Comparison of ENCODE assay signal across 16 cellular contexts in genomic region chr11:69403556-69404215, GRCh38.
DNase-seq lines count a peak whose midpoint lies in the region; ATAC-seq and TF ChIP-seq lines count a peak whose summit lies in the region.
"Had no signal": no experiment of that assay in that cellular context is flagged by ENCODE, and none has a peak within 500 bp of the region (broad histone marks: within the 10 kb centered on the region; RNA-seq: fewer than 3 reads in every experiment).

No MANE protein-coding gene starts in this region.

- H3K4me3 ChIP-seq in AG04450 (ENCODE audit: low read depth, low read length) (no peak overlapping the region), adipocyte (ENCODE audit: low read length) (no peak overlapping the region)
- H3K4me3 ChIP-seq in effector memory CD4-positive, alpha-beta T cell (ENCODE audit: insufficient read depth, low read depth, low read length, poor library complexity, severe bottlenecking), result no peak overlapping the region
- H3K4me3 ChIP-seq: heart right ventricle, suprapubic skin had no signal

- TF ChIP-seq CTCF in AG04450 (IDR thresholded peaks at IDR 0.05; ENCODE audit: low read depth, low read length) (no peak), GM10266 (IDR thresholded peaks at IDR 0.05; ENCODE audit: control insufficient read depth, insufficient read depth, low read depth, missing control alignments) (no peak)

- DNase-seq in AG04450 (ENCODE audit: low read depth, low spot score), result peak; percentile 37
- DNase-seq in HT-29 (ENCODE audit: low spot score), result peak; percentile 67
- DNase-seq in adipocyte (ENCODE audit: low read depth), result peak; percentile 34
- no peak for DNase-seq in left colon
- no peak for DNase-seq in GM10266 (ENCODE audit: extremely low spot score)
- DNase-seq in activated naive CD4-positive, alpha-beta T cell treated with anti-CD3 and anti-CD28 coated beads, Interleukin-2, amount 50 U/mL, for 16 hours, result no peak
- DNase-seq in glomerular visceral epithelial cell (ENCODE audit: extremely low spot score), result no peak
- no peak for DNase-seq in effector memory CD4-positive, alpha-beta T cell
- DNase-seq: activated CD4-positive, alpha-beta T cell treated with anti-CD3 and anti-CD28 coated beads, Interleukin-2, amount 50 U/mL, for 4 hours; activated naive CD8-positive, alpha-beta T cell treated with anti-CD3 and anti-CD28 coated beads, Interleukin-2, amount 50 U/mL, for 24 hours; activated T-cell treated with anti-CD3 and anti-CD28 coated beads, Interleukin-2, amount 50 U/mL, for 72 hours; heart right ventricle; NCI-H1048; NK-92 treated with Interleukin-12 subunit alpha and Interleukin-12 subunit beta, amount 100 ng/mL, for 24 hours; SIG-M5 had no signal

- CTCF ChIA-PET in AG04450 (lab: Charles Lee), result no interaction called here

- POLR2A ChIA-PET in AG04450 (lab: Yijun Ruan, JAX), result interaction anchor here (0.6 to 1.4 kb wide), 3 partner anchors 17 to 106 kb away, joined by 7 to 8 read pairs (median 7); no protein-coding TSS in a partner anchor

- H3K27ac ChIP-seq in AG04450 (ENCODE audit: low read depth, low read length), result peak overlapping the region; percentile 2
- no peak overlapping the region for H3K27ac ChIP-seq in effector memory CD4-positive, alpha-beta T cell (ENCODE audit: insufficient read depth, low read length, poor library complexity, severe bottlenecking)
- H3K27ac ChIP-seq: heart right ventricle, suprapubic skin had no signal

- peaks cover 9% of the 10 kb centered on the region for H3K9me3 ChIP-seq in AG04450 (ENCODE audit: control insufficient read depth, insufficient read depth, low read length)
- peaks cover 9% of the 10 kb centered on the region for H3K9me3 ChIP-seq in adipocyte (ENCODE audit: control insufficient read depth, low read length)
- no peaks in the 10 kb centered on the region for H3K9me3 ChIP-seq in effector memory CD4-positive, alpha-beta T cell (ENCODE audit: control insufficient read depth, low read length)
- H3K9me3 ChIP-seq: suprapubic skin had no signal

- H3K36me3 ChIP-seq in adipocyte (ENCODE audit: control insufficient read depth, insufficient read depth, low read length, severe bottlenecking), result no peaks in the 10 kb centered on the region
- no peaks in the 10 kb centered on the region for H3K36me3 ChIP-seq in effector memory CD4-positive, alpha-beta T cell (ENCODE audit: control insufficient read depth, insufficient read depth, low read length)
- H3K36me3 ChIP-seq: heart right ventricle, suprapubic skin had no signal

- intact Hi-C loops in left colon (cut with DNase I, micrococcal nuclease), result no loop called here

- H3K27me3 ChIP-seq in AG04450 (ENCODE audit: control insufficient read depth, insufficient read depth, low read length), result no peaks in the 10 kb centered on the region
- H3K27me3 ChIP-seq in adipocyte (replicated peaks; ENCODE audit: control insufficient read depth, insufficient read depth, low read length), result no peaks in the 10 kb centered on the region
- no peaks in the 10 kb centered on the region for H3K27me3 ChIP-seq in effector memory CD4-positive, alpha-beta T cell (replicated peaks; ENCODE audit: control insufficient read depth, insufficient read depth, low read length, poor library complexity, severe bottlenecking)
- H3K27me3 ChIP-seq: heart right ventricle, suprapubic skin had no signal

- no peak overlapping the region for H3K9ac ChIP-seq in adipocyte (ENCODE audit: low read length)

- H3K4me1 ChIP-seq in adipocyte (ENCODE audit: control insufficient read depth, insufficient read depth, low read length), result peaks cover 3% of the 10 kb centered on the region
- H3K4me1 ChIP-seq in effector memory CD4-positive, alpha-beta T cell (ENCODE audit: control insufficient read depth, insufficient read depth, low read length, poor library complexity, severe bottlenecking), result no peaks in the 10 kb centered on the region

- peak; percentile 89 for ATAC-seq in left colon
- ATAC-seq: activated naive CD8-positive, alpha-beta T cell treated with anti-CD3 and anti-CD28 coated beads, Interleukin-2, amount 50 U/mL, for 24 hours; activated T-cell treated with anti-CD3 and anti-CD28 coated beads, Interleukin-2, amount 50 U/mL, for 72 hours; heart right ventricle had no signal

Comparison
In these comparisons a context has a peak if more than half of its experiments do, and no peak if none do; other contexts are left out.
1. DNase-seq: peak in AG04450 (single experiment), HT-29 (single experiment) and adipocyte (single experiment); none in left colon (0 of 2), GM10266 (single experiment), activated naive CD4-positive, alpha-beta T cell treated with anti-CD3 and anti-CD28 coated beads, Interleukin-2, amount 50 U/mL, for 16 hours (single experiment), glomerular visceral epithelial cell (single experiment) and effector memory CD4-positive, alpha-beta T cell (0 of 3).